Comparison of ENCODE assay signal across 23 cellular contexts in the genomic region with DNA sequence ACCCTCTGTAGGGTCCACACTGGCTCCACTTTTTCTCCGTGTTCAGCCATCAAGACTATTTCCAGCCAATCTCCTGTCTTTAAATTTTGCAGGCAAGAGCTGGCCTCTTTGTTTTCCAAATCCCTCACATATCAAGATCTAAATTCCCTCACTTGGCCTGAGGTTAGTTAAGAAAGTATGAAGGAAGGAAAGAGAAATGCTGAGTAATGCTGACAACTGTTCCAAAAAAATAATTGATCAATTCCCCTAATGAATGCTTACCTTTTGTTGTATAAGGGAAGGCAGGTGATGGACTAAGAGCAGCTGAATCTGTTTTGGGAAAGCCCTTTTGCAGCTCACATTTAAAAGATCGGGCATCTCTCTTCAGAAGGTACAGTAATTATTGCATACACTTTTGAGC.
"Had no signal": no experiment of that assay in that cellular context is flagged by ENCODE, and none has a peak within 500 bp of the region (broad histone marks: within the 10 kb centered on the region; RNA-seq: fewer than 3 reads in every experiment).

No MANE protein-coding gene starts in this region.

- H3K36me3 ChIP-seq: gastrocnemius medialis, heart right ventricle, ovary, right atrium auricular region, sigmoid colon, tibial nerve had no signal

- DNase-seq: cortex of kidney; dorsolateral prefrontal cortex; effector memory CD4-positive, alpha-beta T cell; gastrocnemius medialis; heart right ventricle; hypothalamus; kidney glomerular epithelial cell; mucosa of descending colon; naive thymus-derived CD8-positive, alpha-beta T cell; nucleus accumbens; ovary; sigmoid colon; stimulated activated CD4-positive, alpha-beta T cell treated with anti-CD3 and anti-CD28 coated beads, Interleukin-2, amount 100 ng/mL, for 24 hours; stimulated activated CD4-positive, alpha-beta T cell treated with anti-CD3 and anti-CD28 coated beads, Interleukin-4, amount 100 ng/mL, for 4 hours; stimulated activated naive B cell treated with anti-CD40 and anti-IgM and Interleukin-4, amounts not matched to agents 10 μg/mL and 1 μg/mL and 100 μg/mL, for 72 hours; stimulated activated naive CD8-positive, alpha-beta T cell treated with anti-CD3 and anti-CD28 coated beads, Interleukin-15, amount 100 ng/mL, for 72 hours; testis had no signal

- ATAC-seq: esophagus mucosa; gastrocnemius medialis; heart right ventricle; mucosa of descending colon; naive thymus-derived CD8-positive, alpha-beta T cell; stimulated activated naive B cell treated with anti-CD40 and anti-IgM and Interleukin-4, amounts not matched to agents 10 μg/mL and 1 μg/mL and 100 μg/mL, for 72 hours; stimulated activated naive CD8-positive, alpha-beta T cell treated with anti-CD3 and anti-CD28 coated beads, Interleukin-15, amount 100 ng/mL, for 72 hours had no signal

- H3K27me3 ChIP-seq: dorsolateral prefrontal cortex, gastrocnemius medialis, heart right ventricle, ovary, right atrium auricular region, sigmoid colon, testis, tibial nerve had no signal

- H3K9me3 ChIP-seq: gastrocnemius medialis, mucosa of descending colon, ovary, sigmoid colon, testis had no signal

- H3K4me1 ChIP-seq: gastrocnemius medialis, heart right ventricle, right atrium auricular region, sigmoid colon had no signal

- H3K27ac ChIP-seq: dorsolateral prefrontal cortex, gastrocnemius medialis, heart right ventricle, ovary, right atrium auricular region, sigmoid colon, skin epidermis, testis, tibial nerve had no signal

- H3K4me3 ChIP-seq: dorsolateral prefrontal cortex, gastrocnemius medialis, heart right ventricle, mucosa of descending colon, ovary, right atrium auricular region, sigmoid colon, skin epidermis, testis, tibial nerve had no signal

- FAIRE-seq: endometrium, islet of Langerhans had no signal
